In genomic region chr11:69114811-69115523, GRCh38 we compare ENCODE assay signal across 17 cellular contexts. TPM values are rescaled to one million over a fixed set of nuclear protein-coding genes. Genes with fewer than 3 reads are reported as not detected.
A peak's percentile ranks its signal among the peaks of the same experiment; 100 is the strongest.
DNase-seq lines count a peak whose midpoint lies in the region; ATAC-seq and TF ChIP-seq lines count a peak whose summit lies in the region.
"Had no signal": no experiment of that assay in that cellular context is flagged by ENCODE, and none has a peak within 500 bp of the region (broad histone marks: within the 10 kb centered on the region; RNA-seq: fewer than 3 reads in every experiment).

No MANE protein-coding gene starts in this region.

- intact Hi-C loops in right cardiac atrium (cut with DNase I) (loop anchor here in 1 of 4 donors (10.0 kb wide), 1 partner anchor 170 kb away; no protein-coding TSS in a partner anchor), psoas muscle (cut with DNase I) (no loop called here)

- 67% methylated on average over 21 of the region's 21 CpGs for WGBS in right cardiac atrium
- 35 to 48% (median 37%) methylated on average over 21 of the region's 21 CpGs for WGBS in psoas muscle, 3 donors

- H3K4me3 ChIP-seq in right cardiac atrium (ENCODE audit: low read length), result no peak overlapping the region
- peak overlapping the region; percentile 19 for H3K4me3 ChIP-seq in psoas muscle
- H3K4me3 ChIP-seq: HAP-1, sigmoid colon had no signal

- H3K27ac ChIP-seq in RWPE1 (peak overlapping the region; percentile 27), right cardiac atrium (ENCODE audit: low read length) (no peak overlapping the region), psoas muscle (no peak overlapping the region)
- H3K27ac ChIP-seq: sigmoid colon had no signal

- DNase-seq in DMS53 treated with DMSO at 0.1 percent for 48 hours (lab: John Stamatoyannopoulos, UW; ENCODE audit: unreplicated experiment), result peak; percentile 35
- no peak for DNase-seq in RWPE1 (ENCODE audit: low spot score)
- peak in 2 of 3 donors; percentile 15 to 68 for DNase-seq in right cardiac atrium
- DNase-seq in psoas muscle, result no peak
- DNase-seq in KBM-7, result no peak
- DNase-seq: activated naive CD4-positive, alpha-beta T cell treated with anti-CD3 and anti-CD28 coated beads, Interleukin-2, amount 50 U/mL, for 16 hours; activated T-cell treated with anti-CD3 and anti-CD28 coated beads, Interleukin-2, amount 50 U/mL, for 24 hours; Kasumi-1; NCI-H1105 treated with DMSO at 0.1 percent for 48 hours; NCI-H774; sigmoid colon; stimulated activated CD4-positive, alpha-beta T cell treated with anti-CD3 and anti-CD28 coated beads, Interleukin-2, amount 100 ng/mL, for 24 hours had no signal

- no peaks in the 10 kb centered on the region for H3K4me1 ChIP-seq in right cardiac atrium (ENCODE audit: control insufficient read depth, insufficient read depth, low read length)
- peaks cover 7% of the 10 kb centered on the region for H3K4me1 ChIP-seq in psoas muscle
- H3K4me1 ChIP-seq: HAP-1, sigmoid colon had no signal

- POLR2A ChIA-PET in RWPE1 (lab: Yijun Ruan, JAX; ENCODE audit: low non-redundant PET), result no interaction called here

- in situ Hi-C loops in KBM-7 (cut with MboI; ENCODE audit: low pct_unique_long_range_greater_than_20kb, low sequenced_read_pairs), result loop anchor here (10.0 kb wide), 1 partner anchor 540 kb away; no protein-coding TSS in a partner anchor

- TF ChIP-seq CTCF in RWPE1 (conservative IDR thresholded peaks at IDR 0.05; ENCODE audit: low read depth) (no peak), psoas muscle (IDR thresholded peaks at IDR 0.05) (no peak)

- CTCF ChIA-PET in RWPE1 (lab: Yijun Ruan, JAX), result interaction anchor here (0.8 to 1.2 kb wide), 2 partner anchors 13 to 17 kb away, joined by 3 to 6 read pairs; no protein-coding TSS in a partner anchor

- ATAC-seq in right cardiac atrium, result peak; percentile 17 to 35
- peak in 1 of 4 donors; percentile 31 for ATAC-seq in psoas muscle
- no peak for ATAC-seq in GM21390 (IDR thresholded peaks at IDR 0.05; ENCODE audit: unreplicated experiment)
- ATAC-seq in GM21447 (IDR thresholded peaks at IDR 0.05; ENCODE audit: unreplicated experiment), result no peak

- H3K27me3 ChIP-seq in right cardiac atrium (ENCODE audit: control insufficient read depth, insufficient read depth) (no peaks in the 10 kb centered on the region), psoas muscle (ENCODE audit: insufficient read depth in 3 of 3, low read length in 2 of 3) (no peaks in the 10 kb centered on the region)
- H3K27me3 ChIP-seq: sigmoid colon had no signal

- H3K36me3 ChIP-seq in psoas muscle (ENCODE audit: insufficient read depth in 1 of 2, low read depth in 1 of 2), result no peaks in the 10 kb centered on the region
- H3K36me3 ChIP-seq: HAP-1, sigmoid colon had no signal

- H3K9me3 ChIP-seq in right cardiac atrium (ENCODE audit: control insufficient read depth, low read length), result no peaks in the 10 kb centered on the region
- H3K9me3 ChIP-seq in psoas muscle, result no peaks in the 10 kb centered on the region
- H3K9me3 ChIP-seq: HAP-1, sigmoid colon had no signal

RNA-seq across cellular contexts. Expression of gene SMIM38, which starts 40.8 kb away (rescaled TPM):
- total RNA-seq in right cardiac atrium (under 1 TPM in 3 of 4 donors, not detected in 1; 0.17 to 0.56 (median 0.25) TPM), psoas muscle (under 1 TPM in 3 of 4 donors, not detected in 1; 0.08 to 0.54 (median 0.34) TPM)
- polyA plus RNA-seq in right cardiac atrium (0.07 TPM), psoas muscle (under 1 TPM; 0.03 to 0.12 (median 0.05) TPM)
- total RNA-seq: astrocyte, RPMI7951 had no signal

Comparison
In these comparisons a context has a peak if more than half of its experiments do, and no peak if none do; other contexts are left out.
1. DNase-seq: peak in DMS53 treated with DMSO at 0.1 percent for 48 hours (single experiment) and right cardiac atrium (2 of 3); none in RWPE1 (single experiment), psoas muscle (0 of 2) and KBM-7 (single experiment).
2. ATAC-seq: peak in right cardiac atrium (2 of 2); none in GM21390 (single experiment) and GM21447 (single experiment).